1 cellular context compared by ENCODE assay signal in genomic region chr7:44574286-44574872, GRCh38.
TF ChIP-seq lines count a peak whose summit lies in the region.

No MANE protein-coding gene starts in this region.

TF ChIP-seq in endothelial cell of umbilical vein, 7 proteins besides CTCF, POLR2A, EP300 and RAD21:
- TF ChIP-seq POLR2AphosphoS5 (IDR thresholded peaks at IDR 0.05; ENCODE audit: insufficient read depth, low read depth, low read length) (no peak), EZH2 (IDR thresholded peaks at IDR 0.05; ENCODE audit: borderline replicate concordance, low read depth, low read length, severe bottlenecking) (no peak), JUN (IDR thresholded peaks at IDR 0.05; ENCODE audit: borderline replicate concordance, insufficient read depth, insufficient read length, low read depth) (no peak), FOS (IDR thresholded peaks at IDR 0.05; ENCODE audit: borderline replicate concordance, insufficient read depth, low read length) (no peak), MAX (IDR thresholded peaks at IDR 0.05; ENCODE audit: insufficient read depth, insufficient read length) (no peak), MYC (IDR thresholded peaks at IDR 0.05; ENCODE audit: low read depth, low read length) (no peak), GATA2 (IDR thresholded peaks at IDR 0.05; ENCODE audit: insufficient read depth, insufficient read length, low read depth, low read length) (no peak)
TF ChIP-seq in endothelial cell of umbilical vein: peak in this region for 0.
